1 cellular context compared by ENCODE assay signal in the genomic region with DNA sequence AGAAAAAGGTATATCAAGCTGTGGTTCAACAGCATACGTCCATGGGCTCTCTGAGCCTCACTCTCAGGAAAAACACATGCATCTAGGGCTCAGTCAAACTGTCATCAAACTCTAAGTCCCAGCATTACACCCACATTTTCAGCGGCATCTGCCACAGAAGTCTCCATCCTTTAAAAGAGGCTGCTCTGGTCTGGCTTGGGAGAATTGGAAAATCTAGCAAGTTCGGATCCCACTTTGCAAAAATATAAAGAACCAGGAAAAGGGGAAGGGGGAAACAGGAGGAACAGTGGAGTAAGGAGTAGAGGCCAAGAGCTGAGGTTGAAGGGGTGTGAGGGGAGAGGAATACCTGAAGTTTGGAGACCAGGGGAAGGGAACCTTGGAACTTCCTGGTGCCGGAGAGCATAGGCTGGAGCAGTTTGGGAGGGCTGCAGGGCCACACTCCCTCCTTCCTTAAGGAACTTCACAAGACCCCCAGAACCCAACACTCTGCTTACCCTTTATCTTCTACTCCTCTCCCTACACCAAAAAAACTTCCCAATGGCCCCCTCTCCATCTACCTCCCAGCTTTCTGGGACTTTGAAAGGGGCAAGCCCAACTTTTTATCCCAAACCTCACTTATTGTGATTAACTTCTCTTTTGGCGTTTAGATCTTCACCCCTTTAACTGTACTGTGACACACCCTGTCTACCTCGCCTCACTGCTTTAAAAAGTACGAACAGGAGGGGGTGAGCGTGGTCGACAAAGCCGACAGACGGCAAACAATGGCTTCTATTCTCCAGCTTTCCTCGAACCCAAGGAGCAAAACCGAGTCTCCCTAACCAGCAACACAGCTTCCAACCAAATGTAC.
TF ChIP-seq lines count a peak whose summit lies in the region.

No MANE protein-coding gene starts in this region.

TF ChIP-seq in GM23338, 12 proteins besides CTCF, POLR2A, EP300 and RAD21 (continued from another document):
- TF ChIP-seq CREB1 (CRISPR knock-in tag; IDR thresholded peaks at IDR 0.05; ENCODE audit: low read depth) (no peak), NANOG (IDR thresholded peaks at IDR 0.05; ENCODE audit: borderline replicate concordance) (no peak)
- TF ChIP-seq, protein P1, sequence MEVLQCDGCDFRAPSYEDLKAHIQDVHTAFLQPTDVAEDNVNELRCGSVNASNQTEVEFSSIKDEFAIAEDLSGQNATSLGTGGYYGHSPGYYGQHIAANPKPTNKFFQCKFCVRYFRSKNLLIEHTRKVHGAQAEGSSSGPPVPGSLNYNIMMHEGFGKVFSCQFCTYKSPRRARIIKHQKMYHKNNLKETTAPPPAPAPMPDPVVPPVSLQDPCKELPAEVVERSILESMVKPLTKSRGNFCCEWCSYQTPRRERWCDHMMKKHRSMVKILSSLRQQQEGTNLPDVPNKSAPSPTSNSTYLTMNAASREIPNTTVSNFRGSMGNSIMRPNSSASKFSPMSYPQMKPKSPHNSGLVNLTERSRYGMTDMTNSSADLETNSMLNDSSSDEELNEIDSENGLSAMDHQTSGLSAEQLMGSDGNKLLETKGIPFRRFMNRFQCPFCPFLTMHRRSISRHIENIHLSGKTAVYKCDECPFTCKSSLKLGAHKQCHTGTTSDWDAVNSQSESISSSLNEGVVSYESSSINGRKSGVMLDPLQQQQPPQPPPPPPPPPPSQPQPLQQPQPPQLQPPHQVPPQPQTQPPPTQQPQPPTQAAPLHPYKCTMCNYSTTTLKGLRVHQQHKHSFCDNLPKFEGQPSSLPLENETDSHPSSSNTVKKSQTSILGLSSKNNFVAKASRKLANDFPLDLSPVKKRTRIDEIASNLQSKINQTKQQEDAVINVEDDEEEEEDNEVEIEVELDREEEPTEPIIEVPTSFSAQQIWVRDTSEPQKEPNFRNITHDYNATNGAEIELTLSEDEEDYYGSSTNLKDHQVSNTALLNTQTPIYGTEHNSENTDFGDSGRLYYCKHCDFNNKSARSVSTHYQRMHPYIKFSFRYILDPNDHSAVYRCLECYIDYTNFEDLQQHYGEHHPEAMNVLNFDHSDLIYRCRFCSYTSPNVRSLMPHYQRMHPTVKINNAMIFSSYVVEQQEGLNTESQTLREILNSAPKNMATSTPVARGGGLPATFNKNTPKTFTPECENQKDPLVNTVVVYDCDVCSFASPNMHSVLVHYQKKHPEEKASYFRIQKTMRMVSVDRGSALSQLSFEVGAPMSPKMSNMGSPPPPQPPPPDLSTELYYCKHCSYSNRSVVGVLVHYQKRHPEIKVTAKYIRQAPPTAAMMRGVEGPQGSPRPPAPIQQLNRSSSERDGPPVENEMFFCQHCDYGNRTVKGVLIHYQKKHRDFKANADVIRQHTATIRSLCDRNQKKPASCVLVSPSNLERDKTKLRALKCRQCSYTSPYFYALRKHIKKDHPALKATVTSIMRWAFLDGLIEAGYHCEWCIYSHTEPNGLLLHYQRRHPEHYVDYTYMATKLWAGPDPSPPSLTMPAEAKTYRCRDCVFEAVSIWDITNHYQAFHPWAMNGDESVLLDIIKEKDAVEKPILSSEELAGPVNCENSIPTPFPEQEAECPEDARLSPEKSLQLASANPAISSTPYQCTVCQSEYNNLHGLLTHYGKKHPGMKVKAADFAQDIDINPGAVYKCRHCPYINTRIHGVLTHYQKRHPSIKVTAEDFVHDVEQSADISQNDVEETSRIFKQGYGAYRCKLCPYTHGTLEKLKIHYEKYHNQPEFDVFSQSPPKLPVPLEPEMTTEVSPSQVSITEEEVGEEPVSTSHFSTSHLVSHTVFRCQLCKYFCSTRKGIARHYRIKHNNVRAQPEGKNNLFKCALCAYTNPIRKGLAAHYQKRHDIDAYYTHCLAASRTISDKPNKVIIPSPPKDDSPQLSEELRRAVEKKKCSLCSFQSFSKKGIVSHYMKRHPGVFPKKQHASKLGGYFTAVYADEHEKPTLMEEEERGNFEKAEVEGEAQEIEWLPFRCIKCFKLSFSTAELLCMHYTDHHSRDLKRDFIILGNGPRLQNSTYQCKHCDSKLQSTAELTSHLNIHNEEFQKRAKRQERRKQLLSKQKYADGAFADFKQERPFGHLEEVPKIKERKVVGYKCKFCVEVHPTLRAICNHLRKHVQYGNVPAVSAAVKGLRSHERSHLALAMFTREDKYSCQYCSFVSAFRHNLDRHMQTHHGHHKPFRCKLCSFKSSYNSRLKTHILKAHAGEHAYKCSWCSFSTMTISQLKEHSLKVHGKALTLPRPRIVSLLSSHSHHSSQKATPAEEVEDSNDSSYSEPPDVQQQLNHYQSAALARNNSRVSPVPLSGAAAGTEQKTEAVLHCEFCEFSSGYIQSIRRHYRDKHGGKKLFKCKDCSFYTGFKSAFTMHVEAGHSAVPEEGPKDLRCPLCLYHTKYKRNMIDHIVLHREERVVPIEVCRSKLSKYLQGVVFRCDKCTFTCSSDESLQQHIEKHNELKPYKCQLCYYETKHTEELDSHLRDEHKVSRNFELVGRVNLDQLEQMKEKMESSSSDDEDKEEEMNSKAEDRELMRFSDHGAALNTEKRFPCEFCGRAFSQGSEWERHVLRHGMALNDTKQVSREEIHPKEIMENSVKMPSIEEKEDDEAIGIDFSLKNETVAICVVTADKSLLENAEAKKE (CRISPR knock-in tag; IDR thresholded peaks at IDR 0.05) = no peak
